Comparison of ENCODE assay signal across 11 cellular contexts in genomic region chr6:154227862-154228520, GRCh38.
"Had no signal": no experiment of that assay in that cellular context is flagged by ENCODE, and none has a peak within 500 bp of the region (broad histone marks: within the 10 kb centered on the region; RNA-seq: fewer than 3 reads in every experiment).

No MANE protein-coding gene starts in this region.

- H3K9me3 ChIP-seq: colonic mucosa, heart right ventricle, SK-N-SH, uterus had no signal

- H3K4me1 ChIP-seq: colonic mucosa, uterus had no signal

- H3K36me3 ChIP-seq: colonic mucosa, uterus had no signal

- H3K27me3 Mint-ChIP-seq: activated CD4-positive, alpha-beta T cell treated with anti-CD3 and anti-CD28 coated beads, Interleukin-2, amount 10 ng/mL, durations not matched to agents 24 days and 14 days; activated CD8-positive, alpha-beta memory T cell treated with anti-CD3 and anti-CD28 coated beads, Interleukin-2, amount 10 ng/mL, durations not matched to agents 7 days and 5 days had no signal

- ATAC-seq: activated CD8-positive, alpha-beta memory T cell treated with anti-CD3 and anti-CD28 coated beads, Interleukin-2, amount 10 ng/mL, durations not matched to agents 7 days and 5 days; heart right ventricle; left ventricle myocardium superior had no signal

- H3K27me3 ChIP-seq: colonic mucosa, heart right ventricle, uterus had no signal

- DNase-seq: activated CD4-positive, alpha-beta T cell treated with anti-CD3 and anti-CD28 coated beads, Interleukin-2, amount 10 ng/mL, durations not matched to agents 24 days and 14 days; activated CD8-positive, alpha-beta memory T cell treated with anti-CD3 and anti-CD28 coated beads, Interleukin-2, amount 10 ng/mL, durations not matched to agents 7 days and 5 days; colonic mucosa; effector CD8-positive, alpha-beta T cell; heart right ventricle; left ventricle myocardium superior; mesenchymal stem cell; SK-N-SH; stimulated activated CD4-positive, alpha-beta T cell treated with anti-CD3 and anti-CD28 coated beads, Interleukin-15, amount 100 ng/mL, for 24 hours; stimulated activated CD4-positive, alpha-beta T cell treated with anti-CD3 and anti-CD28 coated beads, Interleukin-4, amount 100 ng/mL, for 24 hours; uterus had no signal

- H3K27ac Mint-ChIP-seq: activated CD4-positive, alpha-beta T cell treated with anti-CD3 and anti-CD28 coated beads, Interleukin-2, amount 10 ng/mL, durations not matched to agents 24 days and 14 days; activated CD8-positive, alpha-beta memory T cell treated with anti-CD3 and anti-CD28 coated beads, Interleukin-2, amount 10 ng/mL, durations not matched to agents 7 days and 5 days had no signal

- H3K4me3 ChIP-seq: colonic mucosa, heart right ventricle, uterus had no signal

- H3K27ac ChIP-seq: colonic mucosa, heart right ventricle, uterus had no signal

- H3K4me3 Mint-ChIP-seq: activated CD4-positive, alpha-beta T cell treated with anti-CD3 and anti-CD28 coated beads, Interleukin-2, amount 10 ng/mL, durations not matched to agents 24 days and 14 days; activated CD8-positive, alpha-beta memory T cell treated with anti-CD3 and anti-CD28 coated beads, Interleukin-2, amount 10 ng/mL, durations not matched to agents 7 days and 5 days had no signal
